Comparison of ENCODE assay signal across 2 cellular contexts in the genomic region with DNA sequence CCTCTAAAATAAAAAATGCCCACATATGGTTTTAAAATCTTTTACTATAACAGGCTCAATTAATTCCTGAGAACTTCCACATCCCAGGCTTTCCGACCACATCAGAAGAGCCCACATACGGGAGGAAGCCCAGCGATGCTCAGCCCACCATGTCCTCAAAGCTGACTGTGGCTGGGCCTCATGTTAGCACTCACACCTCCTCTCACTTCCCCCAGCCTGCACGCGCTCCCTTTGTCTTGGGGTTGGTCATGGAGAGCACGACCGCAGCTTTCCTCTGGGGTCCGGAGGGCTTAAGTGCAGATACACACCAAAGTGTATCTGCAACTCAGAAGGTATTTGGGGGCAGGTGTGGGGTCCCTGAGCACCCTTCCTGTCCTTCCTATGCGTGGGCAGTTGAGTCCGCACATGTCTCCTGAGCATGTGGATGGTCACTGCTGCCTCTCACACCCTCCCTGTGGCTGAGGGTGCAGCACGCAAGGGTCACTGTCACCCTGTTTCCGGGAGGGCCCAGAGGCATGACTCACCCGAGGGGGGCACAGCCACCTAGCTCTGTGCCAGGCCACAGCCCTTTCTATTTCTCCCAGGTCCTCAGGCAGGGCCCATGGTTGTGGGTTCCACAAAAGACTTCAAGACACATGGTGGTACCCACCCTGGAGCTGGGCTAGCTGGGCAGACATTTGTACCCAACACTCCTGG.
TF ChIP-seq lines count a peak whose summit lies in the region.

No MANE protein-coding gene starts in this region.

TF ChIP-seq in SK-N-SH, 30 proteins besides CTCF, POLR2A, EP300 and RAD21 (continued from another document):
- TF ChIP-seq SIN3A (IDR thresholded peaks at IDR 0.05; ENCODE audit: borderline replicate concordance, low read depth, low read length) (no peak), NFIC (IDR thresholded peaks at IDR 0.05; ENCODE audit: borderline replicate concordance) (no peak), ELF1 (IDR thresholded peaks at IDR 0.05) (no peak)

TF ChIP-seq in SK-N-SH treated with all-trans-retinoic acid at 6 μM for 48 hours, 23 proteins besides CTCF, POLR2A, EP300 and RAD21 (continued from another document):
- TF ChIP-seq, protein P1, sequence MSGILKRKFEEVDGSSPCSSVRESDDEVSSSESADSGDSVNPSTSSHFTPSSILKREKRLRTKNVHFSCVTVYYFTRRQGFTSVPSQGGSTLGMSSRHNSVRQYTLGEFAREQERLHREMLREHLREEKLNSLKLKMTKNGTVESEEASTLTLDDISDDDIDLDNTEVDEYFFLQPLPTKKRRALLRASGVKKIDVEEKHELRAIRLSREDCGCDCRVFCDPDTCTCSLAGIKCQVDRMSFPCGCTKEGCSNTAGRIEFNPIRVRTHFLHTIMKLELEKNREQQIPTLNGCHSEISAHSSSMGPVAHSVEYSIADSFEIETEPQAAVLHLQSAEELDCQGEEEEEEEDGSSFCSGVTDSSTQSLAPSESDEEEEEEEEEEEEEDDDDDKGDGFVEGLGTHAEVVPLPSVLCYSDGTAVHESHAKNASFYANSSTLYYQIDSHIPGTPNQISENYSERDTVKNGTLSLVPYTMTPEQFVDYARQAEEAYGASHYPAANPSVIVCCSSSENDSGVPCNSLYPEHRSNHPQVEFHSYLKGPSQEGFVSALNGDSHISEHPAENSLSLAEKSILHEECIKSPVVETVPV (CRISPR knock-in tag; IDR thresholded peaks at IDR 0.05): no peak
- TF ChIP-seq ESRRG (CRISPR knock-in tag; IDR thresholded peaks at IDR 0.05) (no peak), ZC3H10 (CRISPR knock-in tag; IDR thresholded peaks at IDR 0.05) (no peak), PPARA (CRISPR knock-in tag; IDR thresholded peaks at IDR 0.05; ENCODE audit: borderline replicate concordance) (no peak), ZNF565 (CRISPR knock-in tag; conservative IDR thresholded peaks at IDR 0.05; ENCODE audit: low read depth) (no peak), ZFP30 (CRISPR knock-in tag; IDR thresholded peaks at IDR 0.05) (no peak), SNAI2 (CRISPR knock-in tag; IDR thresholded peaks at IDR 0.05) (no peak)
